ENCODE assay signal across 21 cellular contexts in the genomic region with DNA sequence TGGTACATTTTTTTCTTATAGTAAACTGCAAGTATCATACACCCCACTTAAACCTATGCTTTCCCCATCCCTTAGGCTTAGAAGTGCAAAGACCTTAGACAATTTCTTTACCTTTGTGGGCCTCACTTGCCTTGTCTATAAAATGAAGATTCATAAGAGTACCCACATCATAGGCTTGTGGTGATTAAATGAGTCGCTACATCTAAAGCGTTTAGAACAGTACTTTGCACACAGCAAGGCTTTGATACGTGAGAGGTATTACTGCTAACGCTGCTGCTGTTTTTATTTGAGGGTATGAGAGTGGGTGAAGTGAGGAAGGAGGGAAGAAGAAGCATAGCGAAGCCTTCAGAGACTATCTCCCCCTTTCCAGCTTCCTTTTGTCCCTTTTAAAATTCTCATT.
"Had no signal": no experiment of that assay in that cellular context is flagged by ENCODE, and none has a peak within 500 bp of the region (broad histone marks: within the 10 kb centered on the region; RNA-seq: fewer than 3 reads in every experiment).

No MANE protein-coding gene starts in this region.

- H3K27me3 ChIP-seq: ovary, right atrium auricular region, spleen, thyroid gland, upper lobe of right lung had no signal

- H3K27ac ChIP-seq: epithelial cell of prostate, heart left ventricle, ovary, psoas muscle, right atrium auricular region, SK-N-MC, spleen, thyroid gland, upper lobe of right lung, WERI-Rb-1 had no signal

- H3K4me1 Mint-ChIP-seq: endodermal cell had no signal

- H3K4me3 Mint-ChIP-seq: endodermal cell; mesothelial cell of epicardium; natural killer cell treated with Interleukin-12 subunit alpha and Interleukin-12 subunit beta and Interleukin-15 and Interleukin-18, amount 100 ng/mL, for 72 hours had no signal

- H3K4me3 ChIP-seq: heart left ventricle, ovary, psoas muscle, right atrium auricular region, SK-N-MC, spleen, thyroid gland, upper lobe of right lung had no signal

- H3K36me3 ChIP-seq: heart left ventricle, ovary, right atrium auricular region, spleen, thyroid gland, upper lobe of right lung, WERI-Rb-1 had no signal

- H3K4me1 ChIP-seq: heart left ventricle, psoas muscle, right atrium auricular region, spleen, upper lobe of right lung had no signal

- H3K36me3 Mint-ChIP-seq: natural killer cell treated with Interleukin-12 subunit alpha and Interleukin-12 subunit beta and Interleukin-15 and Interleukin-18, amount 100 ng/mL, for 72 hours had no signal

- DNase-seq: activated CD4-positive, alpha-beta T cell treated with anti-CD3 and anti-CD28 coated beads, Interleukin-2, amount 50 U/mL, for 48 hours; cortex of kidney; endodermal cell; heart left ventricle; left ventricle myocardium superior; mammary epithelial cell; ovary; psoas muscle; spleen; stimulated activated CD4-positive, alpha-beta T cell treated with anti-CD3 and anti-CD28 coated beads, Interleukin-4, amount 100 ng/mL, for 1 hour; stimulated activated naive CD4-positive, alpha-beta T cell treated with Interleukin-2 at 50 U/mL for 16 hours; substantia nigra; SW 1271; upper lobe of right lung; WERI-Rb-1 had no signal

- H3K27ac Mint-ChIP-seq: endodermal cell; mesothelial cell of epicardium; natural killer cell treated with Interleukin-12 subunit alpha and Interleukin-12 subunit beta and Interleukin-15 and Interleukin-18, amount 100 ng/mL, for 72 hours had no signal

- H3K9me3 Mint-ChIP-seq: natural killer cell treated with Interleukin-12 subunit alpha and Interleukin-12 subunit beta and Interleukin-15 and Interleukin-18, amount 100 ng/mL, for 72 hours had no signal

- ATAC-seq: heart left ventricle; left ventricle myocardium superior; natural killer cell treated with Interleukin-12 subunit alpha and Interleukin-12 subunit beta and Interleukin-15 and Interleukin-18, amount 100 ng/mL, for 72 hours; psoas muscle; upper lobe of right lung had no signal

- H3K9me3 ChIP-seq: heart left ventricle, ovary, psoas muscle, right atrium auricular region, spleen, thyroid gland, upper lobe of right lung had no signal
